In genomic region chr10:45419673-45420020, GRCh38 we compare ENCODE assay signal across 9 cellular contexts. TPM values are rescaled to one million over a fixed set of nuclear protein-coding genes. Genes with fewer than 3 reads are reported as not detected.
DNase-seq lines count a peak whose midpoint lies in the region; ATAC-seq, FAIRE-seq and TF ChIP-seq lines count a peak whose summit lies in the region.
"Had no signal": no experiment of that assay in that cellular context is flagged by ENCODE, and none has a peak within 500 bp of the region (broad histone marks: within the 10 kb centered on the region; RNA-seq: fewer than 3 reads in every experiment).

No MANE protein-coding gene starts in this region.

- peak overlapping the region; percentile 73 for H2AFZ ChIP-seq in H1 (ENCODE audit: low read length)

- no peak overlapping the region for H2BK120ac ChIP-seq in H1 (replicated peaks; ENCODE audit: low read depth, low read length)

- peak overlapping the region; percentile 93 for H3K18ac ChIP-seq in H1 (ENCODE audit: extremely low read depth, low read length)

- POLR2A ChIA-PET in H1 (lab: Charles Lee; ENCODE audit: partially characterized antibody), result interaction anchor here (1.2 to 2.4 kb wide), 2 partner anchors 10 to 18 kb away, joined by 3 to 16 read pairs; no protein-coding TSS in a partner anchor

- no peak overlapping the region for H3K23ac ChIP-seq in H1 (ENCODE audit: insufficient read length)

- no peak overlapping the region for H3K56ac ChIP-seq in H1 (replicated peaks; ENCODE audit: insufficient read length, low read depth, low read length)

- peaks cover 0 to 7% (median under 1%) of the 10 kb centered on the region in 4 experiments; a peak in 3 of 7 replicates for H3K27me3 ChIP-seq in H1 (replicated peaks in 1 of 4; ENCODE audit: control insufficient read depth in 3 of 4, extremely low read depth in 1 of 4, insufficient read depth in 3 of 4, low read length in 3 of 4)

- peak overlapping the region; percentile 48 for H3K27ac ChIP-seq in H1 (ENCODE audit: low read depth, low read length)

- H3K4me1 Mint-ChIP-seq in natural killer cell, result peaks cover 30 to 46% of the 10 kb centered on the region in 2 donors

- TF ChIP-seq POLR2A in H1 (IDR thresholded peaks at IDR 0.05; ENCODE audit: control extremely low read depth in 1 of 2, low read depth in 2 of 2, low read length in 2 of 2), result no peak; a peak in 1 of 3 replicates

- peak overlapping the region; percentile 27 for H4K5ac ChIP-seq in H1 (ENCODE audit: insufficient read length, low read depth, low read length)

- peak overlapping the region; percentile 75; the same call in 1 of the 2 replicates for H2BK12ac ChIP-seq in H1 (ENCODE audit: low read depth, low read length)

- TF ChIP-seq CTCF in H1 (IDR thresholded peaks at IDR 0.05; ENCODE audit: control extremely low read depth in 1 of 3, insufficient read depth in 1 of 3, low read depth in 1 of 3, low read length in 3 of 3) (no peak), natural killer cell (IDR thresholded peaks at IDR 0.05) (no peak)

- WGBS in H1 (ENCODE audit: extremely low coverage in 1 of 2, insufficient coverage in 1 of 2, insufficient read length in 1 of 2, insufficient replicate concordance in 2 of 2, low coverage in 1 of 2, low lambda C conversion rate in 2 of 2, missing lambda C conversion rate in 1 of 2), 2 experiments, result 15% methylated on average over 11 of the region's 11 CpGs; no CpG with 5 or more reads in 1 of the 2 experiments

- no peaks in the 10 kb centered on the region for H3K36me3 ChIP-seq in H1 (ENCODE audit: control insufficient read depth in 2 of 4, insufficient read depth in 4 of 4, low read length in 3 of 4)

- H3K14ac ChIP-seq in H1 (ENCODE audit: insufficient read length), result no peak overlapping the region

- H4K8ac ChIP-seq in H1 (ENCODE audit: extremely low read depth, insufficient read depth, low read length), result peak overlapping the region; percentile 66

- no peaks in the 10 kb centered on the region for H3K9me3 Mint-ChIP-seq in natural killer cell

- H3K9me3 ChIP-seq in H1 (ENCODE audit: insufficient read depth in 2 of 2, low read depth in 1 of 2, low read length in 1 of 2), result no peaks in the 10 kb centered on the region

- H2BK20ac ChIP-seq in H1 (ENCODE audit: low read length), result no peak overlapping the region

- intact Hi-C loops in natural killer cell (cut with micrococcal nuclease), result loop anchor here (10.0 kb wide), 1 partner anchor 415 kb away; the partner anchor contains the start of gene ZNF22

- no peaks in the 10 kb centered on the region for H3K79me1 ChIP-seq in H1 (ENCODE audit: low read depth, low read length)

- no peak for TF ChIP-seq RAD21 in H1 (IDR thresholded peaks at IDR 0.05 in 1 of 2, conservative IDR thresholded peaks at IDR 0.05 in 1 of 2; ENCODE audit: low read depth in 2 of 2, low read length in 2 of 2)

- H2BK5ac ChIP-seq in H1 (ENCODE audit: low read depth, low read length), result peak overlapping the region; percentile 88

- peak overlapping the region; percentile 94 to 95 for H3K4me2 ChIP-seq in H1 (ENCODE audit: insufficient read depth in 1 of 2, low read depth in 2 of 2, low read length in 2 of 2)

- H3K36me3 Mint-ChIP-seq in natural killer cell, result no peaks in the 10 kb centered on the region

- H3K23me2 ChIP-seq in H1 (ENCODE audit: low read depth, low read length), result peaks cover 16% of the 10 kb centered on the region; the same call in 1 of the 2 replicates

- ATAC-seq in GM18867 (IDR thresholded peaks at IDR 0.05; ENCODE audit: unreplicated experiment), result peak; percentile 3
- peak; percentile 11 for ATAC-seq in HG03571 (IDR thresholded peaks at IDR 0.05; ENCODE audit: unreplicated experiment)
- peak in 1 of 3 donors; percentile 7 for ATAC-seq in natural killer cell
- no peak for ATAC-seq in GM19035 (IDR thresholded peaks at IDR 0.05; ENCODE audit: unreplicated experiment)
- no peak for ATAC-seq in HG03378 (IDR thresholded peaks at IDR 0.05; ENCODE audit: unreplicated experiment)

- CTCF ChIA-PET in H1 (lab: Charles Lee; ENCODE audit: partially characterized antibody), result interaction anchor here (0.6 to 1.9 kb wide), 4 partner anchors 12 to 66 kb away, joined by 3 to 8 read pairs (median 3); no protein-coding TSS in a partner anchor

- H4K20me1 ChIP-seq in H1 (replicated peaks in 1 of 2; ENCODE audit: control insufficient read depth in 1 of 2, insufficient read depth in 2 of 2, low read length in 2 of 2), result no peaks in the 10 kb centered on the region

- peak overlapping the region; percentile 97 for H3K4me3 Mint-ChIP-seq in natural killer cell

- no peaks in the 10 kb centered on the region for H3K79me2 ChIP-seq in H1 (ENCODE audit: control insufficient read depth in 1 of 2, insufficient read depth in 2 of 2, low read length in 2 of 2)

- no peak for FAIRE-seq in H1 (lab: Jason Lieb, UNC)

- H3K9ac ChIP-seq in H1 (replicated peaks in 1 of 4; ENCODE audit: extremely low read depth in 1 of 4, low read depth in 3 of 4, low read length in 3 of 4), result peak overlapping the region; percentile 63 to 79 (median 68)

- peak overlapping the region; percentile 83 to 97 for H3K27ac Mint-ChIP-seq in natural killer cell

- peak overlapping the region; percentile 57 to 73 (median 70) for H3K4me3 ChIP-seq in H1 (ENCODE audit: extremely low read depth in 1 of 4, insufficient read depth in 2 of 4, low read depth in 3 of 4, low read length in 4 of 4)

- H3K4ac ChIP-seq in H1 (replicated peaks; ENCODE audit: insufficient read length, low read depth, low read length), result peak overlapping the region; percentile 7

- 0 out of 2 replicates have a peak overlapping the region, but pooled peaks have one; percentile 18 for H2BK15ac ChIP-seq in H1 (ENCODE audit: low read length)

- TF ChIP-seq EP300 in H1 (IDR thresholded peaks at IDR 0.05; ENCODE audit: borderline replicate concordance in 1 of 2, low read depth in 2 of 2, low read length in 2 of 2), result no peak

- in situ Hi-C loops in ACHN (cut with HindIII; ENCODE audit: low pct_ligation_motif_present, low pct_unique_long_range_greater_than_20kb, low sequenced_read_pairs), result no loop called here

- peak overlapping the region; percentile 35 for H4K91ac ChIP-seq in H1 (replicated peaks; ENCODE audit: insufficient read length, low read length)

- no peaks in the 10 kb centered on the region for H3K27me3 Mint-ChIP-seq in natural killer cell (ENCODE audit: low read depth in 2 of 2)

- peaks cover 0 to 10% (median 7%) of the 10 kb centered on the region in 4 experiments; a peak in 6 of 7 replicates for H3K4me1 ChIP-seq in H1 (replicated peaks in 1 of 4; ENCODE audit: control insufficient read depth in 3 of 4, insufficient read depth in 4 of 4, low read length in 3 of 4)

- no peak overlapping the region for H2AK5ac ChIP-seq in H1 (ENCODE audit: low read depth, low read length)

- DNase-seq in H1 (ENCODE audit: low read depth in 1 of 2, low spot score in 2 of 2) (no peak), natural killer cell (no peak), SIG-M5 treated with dmso at 0.1 percent for 504 hours (lab: John Stamatoyannopoulos, UW; ENCODE audit: unreplicated experiment) (no peak), ACHN (no peak)

TF ChIP-seq in H1, 55 proteins besides CTCF, POLR2A, EP300 and RAD21:
- TF ChIP-seq HDAC2 (IDR thresholded peaks at IDR 0.05; ENCODE audit: borderline replicate concordance in 1 of 2, low read depth in 2 of 2, low read length in 2 of 2), result no peak
- TF ChIP-seq POLR2AphosphoS5 (IDR thresholded peaks at IDR 0.05; ENCODE audit: low read depth, low read length), result 0 out of 2 replicates have a peak, but pooled peaks have one; percentile 12
- TF ChIP-seq SIX5 (IDR thresholded peaks at IDR 0.05; ENCODE audit: low read depth, low read length), result no peak
- no peak for TF ChIP-seq CTBP2 (IDR thresholded peaks at IDR 0.05; ENCODE audit: borderline replicate concordance, insufficient read depth, insufficient read length, low read length)
- TF ChIP-seq EGR1 (IDR thresholded peaks at IDR 0.05; ENCODE audit: borderline replicate concordance, low read depth, low read length), result no peak
- peak; percentile 73; the same call in 1 of the 2 replicates for TF ChIP-seq PHF8 (conservative IDR thresholded peaks at IDR 0.05; ENCODE audit: low read depth, low read length)
- TF ChIP-seq BACH1 (IDR thresholded peaks at IDR 0.05; ENCODE audit: low read length), result no peak
- no peak for TF ChIP-seq KDM5A (IDR thresholded peaks at IDR 0.05; ENCODE audit: low read length)
- TF ChIP-seq CHD2 (IDR thresholded peaks at IDR 0.05; ENCODE audit: low read length), result no peak

RNA-seq across cellular contexts. Expression of gene ALOX5, which starts 45.6 kb away (rescaled TPM):
- total RNA-seq in H1 (2021; fragmentation: NEBNext Ultra II Directional; extraction: Animal tissue kit (Norgen Biotek cat#: 25700)), result 1.2 and 1.6 TPM in 2 replicates
- polyA plus RNA-seq in H1 (2011; rRNA removed), result 3.8 and 7.7 TPM in 2 replicates
- 4.7 TPM for polyA plus RNA-seq in H1 (2011; cell fraction: cytosol; rRNA removed)
- polyA plus RNA-seq in H1 (2011; cell fraction: nucleus; rRNA removed), result 21.0 TPM
- polyA plus RNA-seq in H1 (2012, experiment 1 of 2), result 2.4 to 5.1 TPM (median 3.2 TPM) in 4 replicates
- 1.1 TPM for polyA plus RNA-seq in H1 (2012, experiment 2 of 2)
- polyA plus RNA-seq in H1 (2013, experiment 1 of 2), result 2.0 TPM
- 2.0 TPM for polyA plus RNA-seq in H1 (2013, experiment 2 of 2)
- 2.5 and 3.4 TPM in 2 replicates for polyA minus RNA-seq in H1 (2011; rRNA and poly(A)+ RNA removed)
- 2.1 TPM for polyA minus RNA-seq in H1 (2011; cell fraction: cytosol; rRNA and poly(A)+ RNA removed)
- 6.6 TPM for polyA minus RNA-seq in H1 (2011; cell fraction: nucleus; rRNA and poly(A)+ RNA removed)
- 10 to 100 TPM in 2 of 3 donors, 1 to 10 TPM in 1; 8.6 to 93.5 (median 12.4) TPM for total RNA-seq in natural killer cell
- total RNA-seq: RPMI7951 had no signal

Comparison
In these comparisons a context has a peak if more than half of its experiments do, and no peak if none do; other contexts are left out.
1. ATAC-seq: peak in GM18867 (single experiment) and HG03571 (single experiment); none in GM19035 (single experiment) and HG03378 (single experiment).